1 cellular context compared by ENCODE assay signal in the genomic region with DNA sequence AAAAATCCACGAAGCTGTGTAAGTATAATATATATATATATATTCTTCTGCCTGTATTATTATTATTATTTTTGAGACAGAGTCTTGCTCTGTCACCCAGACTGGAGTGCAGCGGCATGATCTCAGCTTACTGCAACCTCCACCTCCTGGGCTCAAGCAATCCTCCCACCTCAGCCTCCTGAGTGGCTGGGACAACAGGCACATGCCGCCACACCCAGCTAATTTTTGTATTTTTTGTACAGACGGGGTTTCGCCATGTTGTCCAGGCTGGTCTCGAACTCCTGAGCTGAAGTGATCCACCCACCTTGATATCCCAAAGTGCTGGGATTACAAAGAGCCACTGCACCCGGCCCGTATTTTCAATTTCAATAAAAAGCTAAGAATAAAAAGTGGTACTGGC.
A peak's percentile ranks its signal among the peaks of the same experiment; 100 is the strongest.
TF ChIP-seq lines count a peak whose summit lies in the region.

No MANE protein-coding gene starts in this region.

TF ChIP-seq in HepG2, 621 proteins besides CTCF, POLR2A, EP300 and RAD21:
- 0 out of 2 replicates have a peak, but pooled peaks have one; percentile 4 for TF ChIP-seq ZNF605 (CRISPR knock-in tag; IDR thresholded peaks at IDR 0.05)
- TF ChIP-seq, protein P1, sequence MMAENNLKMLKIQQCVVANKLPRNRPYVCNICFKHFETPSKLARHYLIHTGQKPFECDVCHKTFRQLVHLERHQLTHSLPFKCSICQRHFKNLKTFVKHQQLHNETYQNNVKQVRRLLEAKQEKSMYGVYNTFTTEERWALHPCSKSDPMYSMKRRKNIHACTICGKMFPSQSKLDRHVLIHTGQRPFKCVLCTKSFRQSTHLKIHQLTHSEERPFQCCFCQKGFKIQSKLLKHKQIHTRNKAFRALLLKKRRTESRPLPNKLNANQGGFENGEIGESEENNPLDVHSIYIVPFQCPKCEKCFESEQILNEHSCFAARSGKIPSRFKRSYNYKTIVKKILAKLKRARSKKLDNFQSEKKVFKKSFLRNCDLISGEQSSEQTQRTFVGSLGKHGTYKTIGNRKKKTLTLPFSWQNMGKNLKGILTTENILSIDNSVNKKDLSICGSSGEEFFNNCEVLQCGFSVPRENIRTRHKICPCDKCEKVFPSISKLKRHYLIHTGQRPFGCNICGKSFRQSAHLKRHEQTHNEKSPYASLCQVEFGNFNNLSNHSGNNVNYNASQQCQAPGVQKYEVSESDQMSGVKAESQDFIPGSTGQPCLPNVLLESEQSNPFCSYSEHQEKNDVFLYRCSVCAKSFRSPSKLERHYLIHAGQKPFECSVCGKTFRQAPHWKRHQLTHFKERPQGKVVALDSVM (CRISPR knock-in tag; IDR thresholded peaks at IDR 0.05) = peak; percentile 70
